In the genomic region with DNA sequence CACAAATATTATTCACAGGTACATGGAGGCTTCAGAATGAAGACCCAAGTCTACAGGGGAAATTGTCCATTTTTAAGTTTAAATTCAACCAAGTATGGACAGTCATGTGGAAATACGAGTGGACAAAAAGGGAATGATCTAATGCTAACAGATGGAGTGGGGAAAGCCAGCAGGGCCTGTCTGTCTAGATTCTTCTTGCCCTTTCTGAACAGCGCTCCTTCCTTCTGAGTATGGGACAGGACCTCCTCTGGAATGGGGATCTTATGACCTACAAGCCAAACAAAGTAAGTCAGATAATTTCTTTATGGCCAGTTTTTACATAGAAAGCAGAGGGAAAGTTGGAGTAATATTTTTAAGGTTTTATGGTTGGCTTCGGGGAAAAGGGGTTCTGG, we compare ENCODE assay signal across 20 cellular contexts.
A peak's percentile ranks its signal among the peaks of the same experiment; 100 is the strongest.
DNase-seq lines count a peak whose midpoint lies in the region; ATAC-seq lines count a peak whose summit lies in the region.
"Had no signal": no experiment of that assay in that cellular context is flagged by ENCODE, and none has a peak within 500 bp of the region (broad histone marks: within the 10 kb centered on the region; RNA-seq: fewer than 3 reads in every experiment).

No MANE protein-coding gene starts in this region.

- no peak overlapping the region for H2BK15ac ChIP-seq in mesenchymal stem cell (ENCODE audit: low read depth, poor library complexity, severe bottlenecking)

- H3K9me3 ChIP-seq in BLaER1, result no peaks in the 10 kb centered on the region
- H3K9me3 ChIP-seq in mesenchymal stem cell (ENCODE audit: control insufficient read depth, low read length), result no peaks in the 10 kb centered on the region
- H3K9me3 ChIP-seq: psoas muscle, SK-N-SH had no signal

- no peak overlapping the region for H2AK5ac ChIP-seq in mesenchymal stem cell (ENCODE audit: low read length, severe bottlenecking)

- no peak overlapping the region for H3K14ac ChIP-seq in mesenchymal stem cell (ENCODE audit: low read length in 2 of 2)

- no peak overlapping the region for H4K8ac ChIP-seq in mesenchymal stem cell (ENCODE audit: low read length)

- H3K9ac ChIP-seq in BLaER1 (no peak overlapping the region), mesenchymal stem cell (ENCODE audit: low read length) (peak overlapping the region; percentile 83)
- H3K9ac ChIP-seq: SK-N-SH had no signal

- H3K27me3 ChIP-seq in BLaER1, result no peaks in the 10 kb centered on the region
- H3K27me3 ChIP-seq in mesenchymal stem cell (ENCODE audit: control insufficient read depth in 1 of 2, insufficient read depth in 1 of 2, low read length in 2 of 2), result no peaks in the 10 kb centered on the region

- peaks cover 40% of the 10 kb centered on the region for H3K4me1 ChIP-seq in BLaER1
- peaks cover 6% of the 10 kb centered on the region for H3K4me1 ChIP-seq in mesenchymal stem cell (ENCODE audit: control insufficient read depth, insufficient read depth, low read depth, low read length)
- H3K4me1 ChIP-seq: psoas muscle had no signal

- ATAC-seq in GM18907 (IDR thresholded peaks at IDR 0.05; ENCODE audit: unreplicated experiment) (peak; percentile 2), HG03378 (IDR thresholded peaks at IDR 0.05; ENCODE audit: unreplicated experiment) (peak; percentile 6), HG02678 (IDR thresholded peaks at IDR 0.05; ENCODE audit: unreplicated experiment) (no peak), HG03175 (IDR thresholded peaks at IDR 0.05; ENCODE audit: unreplicated experiment) (no peak)
- ATAC-seq: stimulated activated naive CD8-positive, alpha-beta T cell treated with anti-CD3 and anti-CD28 coated beads, Interleukin-15, amount 100 ng/mL, for 72 hours had no signal

- no peak overlapping the region for H3K4ac ChIP-seq in mesenchymal stem cell (ENCODE audit: low read depth in 1 of 2, low read length in 2 of 2)

- H3K79me1 ChIP-seq in mesenchymal stem cell (replicated peaks; ENCODE audit: low read length, poor library complexity, severe bottlenecking), result no peaks in the 10 kb centered on the region

- no peak for DNase-seq in mesenchymal stem cell
- no peak for DNase-seq in NCI-H524 (lab: John Stamatoyannopoulos, UW)
- no peak for DNase-seq in NCI-H510A (lab: John Stamatoyannopoulos, UW)
- DNase-seq: activated CD4-positive, alpha-beta memory T cell treated with anti-CD3 and anti-CD28 coated beads, Interleukin-2, amount 10 ng/mL, durations not matched to agents 7 days and 5 days; activated naive CD4-positive, alpha-beta T cell; activated T-cell treated with anti-CD3 and anti-CD28 coated beads for 4 hours; aorta; dermis blood vessel endothelial cell; NCI-H1105 treated with DMSO at 0.1 percent for 48 hours; NCI-H2081; NCI-H446 treated with DMSO at 0.1 percent for 48 hours; SK-N-SH; stimulated activated naive CD8-positive, alpha-beta T cell treated with anti-CD3 and anti-CD28 coated beads, Interleukin-15, amount 100 ng/mL, for 72 hours had no signal

- no peak overlapping the region for H2BK12ac ChIP-seq in mesenchymal stem cell (ENCODE audit: low read length in 2 of 2)

- 94% methylated on average over 3 of the region's 3 CpGs for WGBS in mesenchymal stem cell

- no peak overlapping the region for H4K91ac ChIP-seq in mesenchymal stem cell (ENCODE audit: low read length)

- H3K4me3 ChIP-seq in BLaER1, result no peak overlapping the region
- peak overlapping the region in 1 of 2 experiments; percentile 19 for H3K4me3 ChIP-seq in mesenchymal stem cell (ENCODE audit: insufficient read depth in 1 of 2, low read depth in 1 of 2, low read length in 2 of 2)
- H3K4me3 ChIP-seq: psoas muscle had no signal

- H3K18ac ChIP-seq in mesenchymal stem cell (ENCODE audit: low read depth in 1 of 2, low read length in 2 of 2), result no peak overlapping the region

- H3K27ac ChIP-seq in BLaER1 (no peak overlapping the region), mesenchymal stem cell (ENCODE audit: low read length, poor library complexity, severe bottlenecking) (no peak overlapping the region)
- H3K27ac ChIP-seq: psoas muscle, RWPE1 had no signal

- no peak overlapping the region for H2BK5ac ChIP-seq in mesenchymal stem cell (ENCODE audit: low read depth, low read length, poor library complexity, severe bottlenecking)

- H3K36me3 ChIP-seq in BLaER1 (no peaks in the 10 kb centered on the region), mesenchymal stem cell (ENCODE audit: control insufficient read depth in 1 of 2, insufficient read depth in 2 of 2, low read depth in 1 of 2, low read length in 2 of 2) (no peaks in the 10 kb centered on the region)

- no peaks in the 10 kb centered on the region for H4K20me1 ChIP-seq in BLaER1

- no peak overlapping the region for H3K23ac ChIP-seq in mesenchymal stem cell (ENCODE audit: low read length in 2 of 2)

- H2BK120ac ChIP-seq in mesenchymal stem cell (ENCODE audit: low read depth, low read length), result no peak overlapping the region

- H2AFZ ChIP-seq in mesenchymal stem cell (ENCODE audit: low read depth, low read length), result no peak overlapping the region

- peak overlapping the region; percentile 75 for H3K4me2 ChIP-seq in BLaER1
- H3K4me2 ChIP-seq in mesenchymal stem cell (ENCODE audit: low read length, poor library complexity, severe bottlenecking), result no peak overlapping the region
- H3K4me2 ChIP-seq: SK-N-SH had no signal

Comparison
In these comparisons a context has a peak if more than half of its experiments do, and no peak if none do; other contexts are left out.
1. ATAC-seq: peak in GM18907 (single experiment) and HG03378 (single experiment); none in HG02678 (single experiment) and HG03175 (single experiment).